8 cellular contexts compared by ENCODE assay signal in the genomic region with DNA sequence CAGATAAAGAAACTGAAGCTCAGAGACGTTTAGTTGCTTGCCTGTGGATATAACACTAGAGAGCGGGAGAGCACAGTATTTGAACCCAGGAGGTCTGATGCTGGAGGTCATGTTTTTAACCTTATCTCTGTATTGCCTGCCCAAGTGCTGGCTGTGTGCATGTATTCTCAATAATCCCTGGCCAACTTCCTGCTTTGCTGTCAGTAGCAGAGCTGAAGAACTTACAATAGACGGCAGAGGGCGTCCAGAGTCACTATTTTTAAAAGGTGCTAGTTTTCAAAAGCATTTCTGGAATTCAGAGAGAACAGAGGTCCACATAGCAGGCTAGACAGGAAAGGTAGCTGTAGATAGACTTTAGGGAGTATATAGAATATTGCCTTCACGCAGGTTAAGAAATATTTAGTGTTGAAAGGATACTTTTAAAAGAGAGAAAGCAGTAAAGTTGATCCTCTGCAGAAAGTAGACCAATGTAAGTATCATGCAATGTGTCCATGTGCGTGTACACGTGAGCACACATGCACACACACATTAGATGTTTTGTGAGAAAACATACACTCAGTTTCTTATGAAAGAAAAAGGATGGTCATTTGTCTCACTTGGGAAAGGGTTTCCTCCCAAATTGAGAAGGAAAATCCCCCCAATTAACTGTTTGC. TPM values are rescaled to one million over a fixed set of nuclear protein-coding genes. Genes with fewer than 3 reads are reported as not detected.
DNase-seq lines count a peak whose midpoint lies in the region; ATAC-seq, FAIRE-seq and TF ChIP-seq lines count a peak whose summit lies in the region.

No MANE protein-coding gene starts in this region.

- peak; percentile 45 to 89 (median 83) for TF ChIP-seq CTCF in body of pancreas (IDR thresholded peaks at IDR 0.05)

- ATAC-seq in GM21576 (IDR thresholded peaks at IDR 0.05; ENCODE audit: unreplicated experiment) (peak; percentile 85), body of pancreas (peak; percentile 98), HG03457 (IDR thresholded peaks at IDR 0.05; ENCODE audit: unreplicated experiment) (no peak)

- H3K4me3 ChIP-seq in body of pancreas: no peak overlapping the region

- DNase-seq in GF-D8 (lab: John Stamatoyannopoulos, UW) (peak; percentile 28), KG1 (lab: John Stamatoyannopoulos, UW) (peak; percentile 21), RCC 7860 (ENCODE audit: low spot score) (peak; percentile 42), body of pancreas (peak; percentile 76 to 89 (median 80)), iPS-NIHi7 (ENCODE audit: extremely low spot score) (peak; percentile 42), smooth muscle cell of the brain vasculature (ENCODE audit: low read depth, low spot score) (peak; percentile 58)

- intact Hi-C loops in body of pancreas (cut with DNase I): no loop called here

- no peaks in the 10 kb centered on the region for H3K36me3 ChIP-seq in body of pancreas (replicated peaks in 1 of 2; ENCODE audit: insufficient read depth in 1 of 2, low read depth in 2 of 2)

- H3K9me3 ChIP-seq in body of pancreas: no peaks in the 10 kb centered on the region

- WGBS in body of pancreas, 2 donors: 24 to 25% methylated on average over 7 of the region's 7 CpGs

- H3K4me1 ChIP-seq in body of pancreas: no peaks in the 10 kb centered on the region

- TF ChIP-seq POLR2A in body of pancreas (IDR thresholded peaks at IDR 0.05): no peak

- peak overlapping the region in 1 of 4 donors; percentile 15 for H3K27ac ChIP-seq in body of pancreas

- no peak for FAIRE-seq in RCC 7860 (lab: Jason Lieb, UNC)

- H3K27me3 ChIP-seq in body of pancreas: no peaks in the 10 kb centered on the region

RNA-seq across cellular contexts. Expression of a gene that starts 46.3 kb away (rescaled TPM):
- total RNA-seq in body of pancreas: 1 to 10 TPM; 2.6 to 3.9 TPM

RNA-seq across cellular contexts. Expression of a gene that starts 46.4 kb away (rescaled TPM):
- total RNA-seq in body of pancreas: 10 to 100 TPM; 25.4 to 52.7 TPM

Comparison
In these comparisons a context has a peak if more than half of its experiments do, and no peak if none do; other contexts are left out.
1. DNase-seq: peak in every context shown above with its lines; median percentile 80 in body of pancreas; 58 in smooth muscle cell of the brain vasculature; 42 in RCC 7860; 42 in iPS-NIHi7; 28 in GF-D8; 21 in KG1.